In genomic region chr17:8598913-8599312, GRCh38 we compare ENCODE assay signal across 20 cellular contexts.
A peak's percentile ranks its signal among the peaks of the same experiment; 100 is the strongest.
DNase-seq lines count a peak whose midpoint lies in the region; TF ChIP-seq lines count a peak whose summit lies in the region.
"Had no signal": no experiment of that assay in that cellular context is flagged by ENCODE, and none has a peak within 500 bp of the region (broad histone marks: within the 10 kb centered on the region; RNA-seq: fewer than 3 reads in every experiment).

No MANE protein-coding gene starts in this region.

- no peaks in the 10 kb centered on the region for H3K36me3 ChIP-seq in OCI-LY3 (replicated peaks; ENCODE audit: low read depth, low read length)

- peak overlapping the region; percentile 35 for H3K27ac ChIP-seq in OCI-LY3 (ENCODE audit: low read length)

- no peak overlapping the region for H3K9ac ChIP-seq in OCI-LY3 (ENCODE audit: low read length)

- H4K20me1 ChIP-seq in OCI-LY3 (ENCODE audit: insufficient read depth, low read length): no peaks in the 10 kb centered on the region

- H3K79me2 ChIP-seq in OCI-LY3 (ENCODE audit: low read length): no peaks in the 10 kb centered on the region

- H3K4me3 ChIP-seq in AG10803 (ENCODE audit: low read length) (no peak overlapping the region), OCI-LY3 (ENCODE audit: low read length) (no peak overlapping the region)

- H3K4me1 ChIP-seq in OCI-LY3 (ENCODE audit: low read length): peaks cover 22% of the 10 kb centered on the region

- peak; percentile 30 for DNase-seq in activated CD4-positive, alpha-beta T cell treated with anti-CD3 and anti-CD28 coated beads for 48 hours
- no peak for DNase-seq in activated CD4-positive, alpha-beta T cell treated with anti-CD3 and anti-CD28 coated beads, Interleukin-2, amount 50 U/mL, for 4 hours
- DNase-seq in AG10803 (ENCODE audit: low read depth) (peak; percentile 10), NAMALWA (ENCODE audit: low spot score) (no peak)
- peak; percentile 31 for DNase-seq in stimulated activated CD8-positive, alpha-beta memory T cell treated with anti-CD3 and anti-CD28 coated beads, Interleukin-4, amount 100 ng/mL, for 48 hours
- DNase-seq in effector CD8-positive, alpha-beta T cell (lab: John Stamatoyannopoulos, UW): no peak
- DNase-seq in central memory CD4-positive, alpha-beta T cell: no peak
- DNase-seq: 8988T; AML-193; C1 segment of cervical spinal cord; Calu3; CD8-positive, alpha-beta memory T cell; DMS153; NCI-H1105 treated with DMSO at 0.1 percent for 48 hours; NCI-H2029 treated with DMSO at 0.1 percent for 48 hours; NCI-H2171; NCI-H345; NCI-H524; NCI-H774 had no signal

- H3K9me3 ChIP-seq in OCI-LY3 (ENCODE audit: insufficient read depth, low read length): no peaks in the 10 kb centered on the region

- peak overlapping the region; percentile 32 for H3K4me2 ChIP-seq in OCI-LY3 (ENCODE audit: low read length)

- TF ChIP-seq CTCF in AG10803 (conservative IDR thresholded peaks at IDR 0.05; ENCODE audit: low read length) (no peak), OCI-LY3 (IDR thresholded peaks at IDR 0.05; ENCODE audit: low read depth, low read length) (no peak)

- H3K27me3 ChIP-seq in OCI-LY3 (ENCODE audit: low read depth, low read length): no peaks in the 10 kb centered on the region

- no peak overlapping the region for H2AFZ ChIP-seq in OCI-LY3 (ENCODE audit: low read depth, low read length)

Comparison
In these comparisons a context has a peak if more than half of its experiments do, and no peak if none do; other contexts are left out.
1. DNase-seq: peak in activated CD4-positive, alpha-beta T cell treated with anti-CD3 and anti-CD28 coated beads for 48 hours (single experiment), AG10803 (single experiment) and stimulated activated CD8-positive, alpha-beta memory T cell treated with anti-CD3 and anti-CD28 coated beads, Interleukin-4, amount 100 ng/mL, for 48 hours (single experiment); none in activated CD4-positive, alpha-beta T cell treated with anti-CD3 and anti-CD28 coated beads, Interleukin-2, amount 50 U/mL, for 4 hours (0 of 2), effector CD8-positive, alpha-beta T cell (single experiment), NAMALWA (single experiment) and central memory CD4-positive, alpha-beta T cell (single experiment).